ENCODE assay signal across 23 cellular contexts in genomic region chr19:53597023-53597422, GRCh38. TPM values are rescaled to one million over a fixed set of nuclear protein-coding genes. Genes with fewer than 3 reads are reported as not detected.
"Had no signal": no experiment of that assay in that cellular context is flagged by ENCODE, and none has a peak within 500 bp of the region (broad histone marks: within the 10 kb centered on the region; RNA-seq: fewer than 3 reads in every experiment).

No MANE protein-coding gene starts in this region.

- H3K36me3 ChIP-seq: gastrocnemius medialis, left ventricle myocardium inferior, right atrium auricular region, transverse colon had no signal

- H3K9me3 ChIP-seq: body of pancreas, gastrocnemius medialis, right atrium auricular region, transverse colon had no signal

- H3K27ac Mint-ChIP-seq: activated CD4-positive, alpha-beta memory T cell treated with anti-CD3 and anti-CD28 coated beads for 36 hours; activated CD4-positive, alpha-beta T cell treated with anti-CD3 and anti-CD28 coated beads for 36 hours; activated naive CD8-positive, alpha-beta T cell treated with anti-CD3 and anti-CD28 coated beads, Interleukin-2, amount 10 ng/mL, durations not matched to agents 7 days and 5 days; activated T-helper 17 cell treated with anti-CD3 and anti-CD28 coated beads, Interleukin-2, amount 50 U/mL, for 72 hours; progenitor cell of endocrine pancreas; stimulated activated naive CD8-positive, alpha-beta T cell treated with anti-CD3 and anti-CD28 coated beads, Interleukin-15, Interleukin-2, amounts not matched to agents 100 ng/mL and 50 ng/mL, for 24 hours; T-helper 1 cell treated with Interleukin-12 subunit alpha and Interleukin-12 subunit beta and Interleukin-4 antibody, amounts not matched to agents 30 μg/mL and 1 μg/mL, for 36 hours had no signal

- H3K4me3 ChIP-seq: body of pancreas, gastrocnemius medialis, left ventricle myocardium inferior, right atrium auricular region, skin epidermis, transverse colon had no signal

- H3K9me3 Mint-ChIP-seq: neural crest cell had no signal

- H3K36me3 Mint-ChIP-seq: activated CD4-positive, alpha-beta memory T cell treated with anti-CD3 and anti-CD28 coated beads for 36 hours; activated naive CD8-positive, alpha-beta T cell treated with anti-CD3 and anti-CD28 coated beads, Interleukin-2, amount 10 ng/mL, durations not matched to agents 7 days and 5 days had no signal

- DNase-seq: activated CD4-positive, alpha-beta memory T cell treated with anti-CD3 and anti-CD28 coated beads for 36 hours; activated CD4-positive, alpha-beta T cell treated with anti-CD3 and anti-CD28 coated beads for 36 hours; activated naive CD4-positive, alpha-beta T cell treated with Interleukin-2 at 50 U/mL for 16 hours; activated naive CD8-positive, alpha-beta T cell treated with anti-CD3 and anti-CD28 coated beads, Interleukin-2, amount 10 ng/mL, durations not matched to agents 7 days and 5 days; body of pancreas; caudate nucleus; gastrocnemius medialis; head of caudate nucleus; kidney glomerular epithelial cell; left ventricle myocardium inferior; transverse colon had no signal

- H3K4me3 Mint-ChIP-seq: activated CD4-positive, alpha-beta memory T cell treated with anti-CD3 and anti-CD28 coated beads for 36 hours; activated CD4-positive, alpha-beta T cell treated with anti-CD3 and anti-CD28 coated beads for 36 hours; activated naive CD8-positive, alpha-beta T cell treated with anti-CD3 and anti-CD28 coated beads, Interleukin-2, amount 10 ng/mL, durations not matched to agents 7 days and 5 days; activated T-helper 17 cell treated with anti-CD3 and anti-CD28 coated beads, Interleukin-2, amount 50 U/mL, for 72 hours; neural crest cell; stimulated activated naive CD8-positive, alpha-beta T cell treated with anti-CD3 and anti-CD28 coated beads, Interleukin-15, Interleukin-2, amounts not matched to agents 100 ng/mL and 50 ng/mL, for 24 hours; T-helper 1 cell treated with Interleukin-12 subunit alpha and Interleukin-12 subunit beta and Interleukin-4 antibody, amounts not matched to agents 30 μg/mL and 1 μg/mL, for 36 hours had no signal

- H3K27me3 Mint-ChIP-seq: activated CD4-positive, alpha-beta memory T cell treated with anti-CD3 and anti-CD28 coated beads for 36 hours; activated CD4-positive, alpha-beta T cell treated with anti-CD3 and anti-CD28 coated beads for 36 hours; activated naive CD8-positive, alpha-beta T cell treated with anti-CD3 and anti-CD28 coated beads, Interleukin-2, amount 10 ng/mL, durations not matched to agents 7 days and 5 days; activated T-helper 17 cell treated with anti-CD3 and anti-CD28 coated beads, Interleukin-2, amount 50 U/mL, for 72 hours; progenitor cell of endocrine pancreas; stimulated activated naive CD8-positive, alpha-beta T cell treated with anti-CD3 and anti-CD28 coated beads, Interleukin-15, Interleukin-2, amounts not matched to agents 100 ng/mL and 50 ng/mL, for 24 hours had no signal

- H3K4me1 ChIP-seq: body of pancreas, gastrocnemius medialis, left ventricle myocardium inferior, right atrium auricular region, transverse colon had no signal

- H3K4me1 Mint-ChIP-seq: activated CD4-positive, alpha-beta T cell treated with anti-CD3 and anti-CD28 coated beads for 36 hours; activated naive CD8-positive, alpha-beta T cell treated with anti-CD3 and anti-CD28 coated beads, Interleukin-2, amount 10 ng/mL, durations not matched to agents 7 days and 5 days; activated T-helper 17 cell treated with anti-CD3 and anti-CD28 coated beads, Interleukin-2, amount 50 U/mL, for 72 hours; neural crest cell had no signal

- H3K27ac ChIP-seq: body of pancreas, gastrocnemius medialis, left ventricle myocardium inferior, right atrium auricular region, transverse colon, VCaP had no signal

- ATAC-seq: activated CD4-positive, alpha-beta T cell treated with anti-CD3 and anti-CD28 coated beads for 36 hours; activated T-helper 17 cell treated with anti-CD3 and anti-CD28 coated beads, Interleukin-2, amount 50 U/mL, for 72 hours; body of pancreas; gastrocnemius medialis had no signal

- H3K27me3 ChIP-seq: body of pancreas, gastrocnemius medialis, right atrium auricular region, transverse colon had no signal

RNA-seq across cellular contexts. Expression of gene DPRX, which starts 34.8 kb away (rescaled TPM):
- total RNA-seq: activated CD4-positive, alpha-beta memory T cell treated with anti-CD3 and anti-CD28 coated beads for 36 hours; activated CD4-positive, alpha-beta T cell treated with anti-CD3 and anti-CD28 coated beads for 36 hours; activated naive CD8-positive, alpha-beta T cell treated with anti-CD3 and anti-CD28 coated beads, Interleukin-2, amount 10 ng/mL, durations not matched to agents 7 days and 5 days; activated T-helper 17 cell treated with anti-CD3 and anti-CD28 coated beads, Interleukin-2, amount 50 U/mL, for 72 hours; body of pancreas; dermis microvascular lymphatic vessel endothelial cell; epithelial cell of proximal tubule; left ventricle myocardium inferior; mononuclear cell; neural crest cell; omental fat pad; progenitor cell of endocrine pancreas; right atrium auricular region; transverse colon had no signal
